ENCODE assay signal across 8 cellular contexts in the genomic region with DNA sequence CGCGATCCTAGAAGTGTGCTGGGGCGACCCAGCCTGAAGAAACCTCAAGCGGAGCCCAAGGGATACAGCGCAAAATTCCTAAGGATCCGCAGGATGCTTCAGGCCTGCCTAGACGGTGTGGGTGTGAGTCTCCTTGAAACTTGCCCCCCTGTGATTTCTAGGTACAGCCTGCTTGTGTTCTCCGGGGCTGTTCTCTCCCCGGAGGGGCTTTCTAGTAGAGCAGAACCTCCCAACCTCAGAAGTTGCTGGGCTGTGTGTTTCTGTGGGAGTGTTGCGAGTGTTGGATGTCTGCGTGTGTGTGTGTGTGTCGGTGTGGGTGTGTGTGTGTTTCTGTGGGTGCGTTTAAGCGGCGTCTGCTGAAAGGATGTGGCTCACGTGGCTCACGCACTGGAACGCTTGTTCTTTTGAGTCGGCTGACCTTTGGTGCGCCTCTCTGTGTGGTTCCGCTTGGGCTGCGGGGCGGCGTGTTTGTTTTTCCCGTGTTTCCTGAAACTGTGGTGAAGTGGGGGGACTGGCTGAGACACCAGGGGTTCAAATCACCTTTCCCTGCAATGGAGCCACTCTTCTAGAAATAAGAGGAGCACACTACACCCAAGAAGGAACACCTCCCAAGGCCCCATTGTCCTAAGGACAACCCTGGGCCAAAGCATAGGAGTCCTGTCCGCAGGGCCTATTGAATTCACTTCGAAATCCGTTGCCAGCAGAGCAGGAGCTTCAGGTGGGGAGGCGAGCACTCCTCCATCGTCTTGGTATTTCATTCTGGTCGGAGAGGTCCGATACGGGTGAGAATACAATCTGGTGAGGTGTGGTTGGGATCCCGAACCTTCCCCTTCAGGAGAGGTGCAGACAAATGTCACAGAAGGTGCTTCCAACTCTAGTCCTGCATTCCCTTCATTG. TPM values are rescaled to one million over a fixed set of nuclear protein-coding genes. Genes with fewer than 3 reads are reported as not detected.
DNase-seq lines count a peak whose midpoint lies in the region; ATAC-seq lines count a peak whose summit lies in the region.

No MANE protein-coding gene starts in this region.

- no peak overlapping the region for H3K27ac Mint-ChIP-seq in activated CD8-positive, alpha-beta memory T cell treated with anti-CD3 and anti-CD28 coated beads, Interleukin-2, amount 10 ng/mL, durations not matched to agents 7 days and 5 days
- no peak overlapping the region for H3K27ac Mint-ChIP-seq in activated naive CD8-positive, alpha-beta T cell
- peak overlapping the region; percentile 19 for H3K27ac Mint-ChIP-seq in stimulated activated memory B cell treated with anti-CD40 and anti-IgM and Interleukin-4, amounts not matched to agents 10 μg/mL and 1 μg/mL and 100 μg/mL, for 72 hours

- H3K4me1 ChIP-seq in iPS-20b (ENCODE audit: insufficient read depth, low read length), result no peaks in the 10 kb centered on the region

- no peak for DNase-seq in activated CD8-positive, alpha-beta memory T cell treated with anti-CD3 and anti-CD28 coated beads, Interleukin-2, amount 10 ng/mL, durations not matched to agents 7 days and 5 days
- no peak for DNase-seq in activated CD8-positive, alpha-beta memory T cell treated with anti-CD3 and anti-CD28 coated beads, Interleukin-2, amount 50 U/mL, for 4 hours
- DNase-seq in NCI-H1105 treated with DMSO at 0.1 percent for 48 hours (lab: John Stamatoyannopoulos, UW) (no peak), SHP77 treated with DMSO at 0.1 percent for 48 hours (lab: John Stamatoyannopoulos, UW) (no peak)

- no peaks in the 10 kb centered on the region for H3K36me3 ChIP-seq in iPS-20b (ENCODE audit: insufficient read depth, low read depth, low read length)

- peaks cover 14% of the 10 kb centered on the region for H3K4me1 Mint-ChIP-seq in activated CD8-positive, alpha-beta memory T cell treated with anti-CD3 and anti-CD28 coated beads, Interleukin-2, amount 10 ng/mL, durations not matched to agents 7 days and 5 days
- H3K4me1 Mint-ChIP-seq in activated naive CD8-positive, alpha-beta T cell (ENCODE audit: low read depth), result peaks cover 15% of the 10 kb centered on the region
- peaks cover 24% of the 10 kb centered on the region for H3K4me1 Mint-ChIP-seq in stimulated activated memory B cell treated with anti-CD40 and anti-IgM and Interleukin-4, amounts not matched to agents 10 μg/mL and 1 μg/mL and 100 μg/mL, for 72 hours

- no peak overlapping the region for H3K9ac ChIP-seq in iPS-20b (ENCODE audit: low read depth, low read length)

- peak overlapping the region; percentile 31 for H3K4me3 Mint-ChIP-seq in activated CD8-positive, alpha-beta memory T cell treated with anti-CD3 and anti-CD28 coated beads, Interleukin-2, amount 10 ng/mL, durations not matched to agents 7 days and 5 days
- H3K4me3 Mint-ChIP-seq in activated naive CD8-positive, alpha-beta T cell, result peak overlapping the region; percentile 75
- H3K4me3 Mint-ChIP-seq in stimulated activated memory B cell treated with anti-CD40 and anti-IgM and Interleukin-4, amounts not matched to agents 10 μg/mL and 1 μg/mL and 100 μg/mL, for 72 hours, result peak overlapping the region; percentile 76

- H3K27ac ChIP-seq in iPS-20b (ENCODE audit: low read length), result no peak overlapping the region

- peak; percentile 31 for ATAC-seq in activated CD8-positive, alpha-beta memory T cell treated with anti-CD3 and anti-CD28 coated beads, Interleukin-2, amount 10 ng/mL, durations not matched to agents 7 days and 5 days
- ATAC-seq in stimulated activated memory B cell treated with anti-CD40 and anti-IgM and Interleukin-4, amounts not matched to agents 10 μg/mL and 1 μg/mL and 100 μg/mL, for 72 hours, result peak; percentile 18
- ATAC-seq in GM21619 (IDR thresholded peaks at IDR 0.05; ENCODE audit: unreplicated experiment), result no peak

- peaks cover 31% of the 10 kb centered on the region for H3K27me3 ChIP-seq in iPS-20b (ENCODE audit: insufficient read depth, low read length)

- peaks cover 18% of the 10 kb centered on the region for H3K27me3 Mint-ChIP-seq in activated CD8-positive, alpha-beta memory T cell treated with anti-CD3 and anti-CD28 coated beads, Interleukin-2, amount 10 ng/mL, durations not matched to agents 7 days and 5 days
- H3K27me3 Mint-ChIP-seq in activated naive CD8-positive, alpha-beta T cell, result peaks cover 14% of the 10 kb centered on the region
- peaks cover 93% of the 10 kb centered on the region for H3K27me3 Mint-ChIP-seq in stimulated activated memory B cell treated with anti-CD40 and anti-IgM and Interleukin-4, amounts not matched to agents 10 μg/mL and 1 μg/mL and 100 μg/mL, for 72 hours

- peaks cover 2% of the 10 kb centered on the region for H3K9me3 Mint-ChIP-seq in activated CD8-positive, alpha-beta memory T cell treated with anti-CD3 and anti-CD28 coated beads, Interleukin-2, amount 10 ng/mL, durations not matched to agents 7 days and 5 days (ENCODE audit: low read depth)
- no peaks in the 10 kb centered on the region for H3K9me3 Mint-ChIP-seq in activated naive CD8-positive, alpha-beta T cell (ENCODE audit: low read depth)
- no peaks in the 10 kb centered on the region for H3K9me3 Mint-ChIP-seq in stimulated activated memory B cell treated with anti-CD40 and anti-IgM and Interleukin-4, amounts not matched to agents 10 μg/mL and 1 μg/mL and 100 μg/mL, for 72 hours

- CTCF ChIA-PET in activated CD8-positive, alpha-beta memory T cell treated with anti-CD3 and anti-CD28 coated beads, Interleukin-2, amount 10 ng/mL, durations not matched to agents 7 days and 5 days (lab: Charles Lee), result no interaction called here

- H3K4me3 ChIP-seq in iPS-20b (ENCODE audit: low read length), result peak overlapping the region; percentile 68

- no peaks in the 10 kb centered on the region for H3K9me3 ChIP-seq in iPS-20b (ENCODE audit: insufficient read depth, low read depth, low read length)

- H3K36me3 Mint-ChIP-seq in activated CD8-positive, alpha-beta memory T cell treated with anti-CD3 and anti-CD28 coated beads, Interleukin-2, amount 10 ng/mL, durations not matched to agents 7 days and 5 days, result no peaks in the 10 kb centered on the region
- no peaks in the 10 kb centered on the region for H3K36me3 Mint-ChIP-seq in activated naive CD8-positive, alpha-beta T cell
- H3K36me3 Mint-ChIP-seq in stimulated activated memory B cell treated with anti-CD40 and anti-IgM and Interleukin-4, amounts not matched to agents 10 μg/mL and 1 μg/mL and 100 μg/mL, for 72 hours, result no peaks in the 10 kb centered on the region

RNA-seq across cellular contexts. Expression of a gene that starts 25.1 kb away (rescaled TPM):
- 10 to 100 TPM in 1 of 2 experiments, 1 to 10 TPM in 1; 8.4 to 13.6 TPM for total RNA-seq in activated CD8-positive, alpha-beta memory T cell treated with anti-CD3 and anti-CD28 coated beads, Interleukin-2, amount 10 ng/mL, durations not matched to agents 7 days and 5 days
